In genomic region chr21:27636671-27637070, GRCh38 we compare ENCODE assay signal across 22 cellular contexts.
A peak's percentile ranks its signal among the peaks of the same experiment; 100 is the strongest.
DNase-seq lines count a peak whose midpoint lies in the region; ATAC-seq and TF ChIP-seq lines count a peak whose summit lies in the region.
"Had no signal": no experiment of that assay in that cellular context is flagged by ENCODE, and none has a peak within 500 bp of the region (broad histone marks: within the 10 kb centered on the region; RNA-seq: fewer than 3 reads in every experiment).

No MANE protein-coding gene starts in this region.

- no peak for TF ChIP-seq POLR2A in gastrocnemius medialis (IDR thresholded peaks at IDR 0.05)

- peaks cover 10 to 18% of the 10 kb centered on the region in 2 donors for H3K4me1 ChIP-seq in gastrocnemius medialis
- H3K4me1 ChIP-seq: A549 had no signal

- no peak for TF ChIP-seq CTCF in gastrocnemius medialis (IDR thresholded peaks at IDR 0.05 in 4 of 5, conservative IDR thresholded peaks at IDR 0.05 in 1 of 5)

- no peaks in the 10 kb centered on the region for H3K9me3 ChIP-seq in gastrocnemius medialis
- H3K9me3 ChIP-seq: A549 had no signal

- H3K4me3 ChIP-seq in gastrocnemius medialis = peak overlapping the region in 1 of 4 donors; percentile 3
- H3K4me3 ChIP-seq: A549 had no signal

- in situ Hi-C loops in gastrocnemius medialis (cut with MboI; ENCODE audit: low sequenced_read_pairs in 4 of 4) = no loop called here

- intact Hi-C loops in gastrocnemius medialis (cut with DNase I; ENCODE audit: low total_unique reads) = loop anchor here (1.0 to 10.0 kb wide), 3 partner anchors 74 to 793 kb away; no protein-coding TSS in a partner anchor

- H3K27me3 ChIP-seq in gastrocnemius medialis = no peaks in the 10 kb centered on the region

- peak; percentile 50 for DNase-seq in LHCN-M2 (ENCODE audit: low read depth)
- peak; percentile 14 for DNase-seq in SW480 (ENCODE audit: low spot score)
- peak; percentile 8 for DNase-seq in left kidney (ENCODE audit: low read depth, low spot score)
- DNase-seq in gastrocnemius medialis = peak; percentile 73 to 85
- no peak for DNase-seq in medulla oblongata (ENCODE audit: extremely low spot score)
- no peak for DNase-seq in NCI-H2196 (lab: John Stamatoyannopoulos, UW; ENCODE audit: unreplicated experiment)
- DNase-seq: EL; GF-D8; H9; HFFc6; Karpas-422; NCI-H1048; NCI-H1417 treated with DMSO at 0.1 percent for 48 hours; NCI-H1930; NCI-H2227 treated with DMSO at 0.1 percent for 48 hours; NCI-H510A; NCI-H774; NK-92 treated with Interleukin-12 subunit alpha and Interleukin-12 subunit beta, amount 100 ng/mL, for 24 hours had no signal

- peak overlapping the region; percentile 83 to 93 (median 88) for H3K27ac ChIP-seq in gastrocnemius medialis
- H3K27ac ChIP-seq: A549 had no signal

- no peaks in the 10 kb centered on the region for H3K36me3 ChIP-seq in gastrocnemius medialis

- peak; percentile 99 to 100 for ATAC-seq in gastrocnemius medialis
- no peak for ATAC-seq in GM18907 (IDR thresholded peaks at IDR 0.05; ENCODE audit: unreplicated experiment)
- ATAC-seq in GM19324 (IDR thresholded peaks at IDR 0.05; ENCODE audit: low FRiP score, unreplicated experiment) = no peak
- ATAC-seq: A549, Panc1 had no signal

Comparison
In these comparisons a context has a peak if more than half of its experiments do, and no peak if none do; other contexts are left out.
1. DNase-seq: peak in LHCN-M2 (single experiment), SW480 (single experiment), left kidney (single experiment) and gastrocnemius medialis (2 of 2); none in medulla oblongata (single experiment) and NCI-H2196 (single experiment).
2. ATAC-seq: peak in gastrocnemius medialis (2 of 2); none in GM18907 (single experiment) and GM19324 (single experiment).